In genomic region chr12:31301311-31301710, GRCh38 we compare ENCODE assay signal across 18 cellular contexts. TPM values are rescaled to one million over a fixed set of nuclear protein-coding genes. Genes with fewer than 3 reads are reported as not detected.
DNase-seq lines count a peak whose midpoint lies in the region; ATAC-seq, FAIRE-seq and TF ChIP-seq lines count a peak whose summit lies in the region.
"Had no signal": no experiment of that assay in that cellular context is flagged by ENCODE, and none has a peak within 500 bp of the region (broad histone marks: within the 10 kb centered on the region; RNA-seq: fewer than 3 reads in every experiment).

No MANE protein-coding gene starts in this region.

- CTCF ChIA-PET in HepG2 (lab: Yijun Ruan, JAX; ENCODE audit: low intra/inter-chr PET ratio, low total read pairs) (no interaction called here), OCI-LY7 (lab: Charles Lee; ENCODE audit: unreplicated experiment) (no interaction called here)

- peaks cover 90% of the 10 kb centered on the region for H3K36me3 Mint-ChIP-seq in endodermal cell (ENCODE audit: low read depth)

- no peak for TF ChIP-seq CTCF in HepG2 (CRISPR knock-in tag; IDR thresholded peaks at IDR 0.05)
- no peak for TF ChIP-seq CTCF in right lobe of liver (IDR thresholded peaks at IDR 0.05)
- TF ChIP-seq CTCF in OCI-LY7 (conservative IDR thresholded peaks at IDR 0.05; ENCODE audit: low read length) = no peak
- TF ChIP-seq CTCF in endodermal cell (conservative IDR thresholded peaks at IDR 0.05) = no peak

- intact Hi-C loops in HepG2 (cut with micrococcal nuclease; ENCODE audit: unreplicated experiment) = no loop called here
- intact Hi-C loops in right lobe of liver (cut with DNase I) = no loop called here
- intact Hi-C loops in OCI-LY7 (cut with micrococcal nuclease; ENCODE audit: unreplicated experiment) = no loop called here

- TF ChIP-seq RAD21 in HepG2 (CRISPR knock-in tag; IDR thresholded peaks at IDR 0.05) = no peak

- H3K4me1 Mint-ChIP-seq in endodermal cell = peaks cover 61% of the 10 kb centered on the region

- 91% methylated on average over 2 of the region's 2 CpGs for WGBS in HepG2 (ENCODE audit: low lambda C conversion rate)
- 91% methylated on average over 2 of the region's 2 CpGs for WGBS in right lobe of liver (ENCODE audit: insufficient coverage, low coverage, low lambda C conversion rate, missing lambda C conversion rate)
- WGBS in endodermal cell (ENCODE audit: insufficient coverage in 1 of 2, insufficient read length in 1 of 2), 2 experiments = 82 to 87% methylated on average over 2 of the region's 2 CpGs

- H3K79me2 ChIP-seq in HepG2 (ENCODE audit: insufficient read depth, low read length) (peaks cover 92% of the 10 kb centered on the region), OCI-LY7 (ENCODE audit: insufficient read depth, low read depth, low read length) (peaks cover 79% of the 10 kb centered on the region)

- DNase-seq in HepG2 (ENCODE audit: low spot score) (no peak), right lobe of liver (no peak), OCI-LY7 (ENCODE audit: low spot score) (no peak), endodermal cell (no peak), mucosa of gallbladder (ENCODE audit: low spot score) (no peak), NCI-H2196 (lab: John Stamatoyannopoulos, UW; ENCODE audit: unreplicated experiment) (no peak)
- DNase-seq: AML-193; CD4-positive, CD25-positive, alpha-beta regulatory T cell; NCI-H1436; NCI-H2081; NCI-H226; NCI-H69; Peyer's patch; Right ventricle myocardium superior; SK-N-SH had no signal

- H3K9me3 ChIP-seq in HepG2 (ENCODE audit: low read length) (no peaks in the 10 kb centered on the region), right lobe of liver (no peaks in the 10 kb centered on the region), OCI-LY7 (ENCODE audit: low read length) (no peaks in the 10 kb centered on the region), endodermal cell (ENCODE audit: control insufficient read depth, low read length) (no peaks in the 10 kb centered on the region)
- H3K9me3 ChIP-seq: Peyer's patch, SK-N-SH had no signal

- H3K4me1 ChIP-seq in HepG2 (ENCODE audit: insufficient read depth, low read length) = peaks cover 21% of the 10 kb centered on the region
- no peaks in the 10 kb centered on the region for H3K4me1 ChIP-seq in right lobe of liver
- H3K4me1 ChIP-seq in OCI-LY7 (ENCODE audit: insufficient read depth, low read length, poor library complexity, severe bottlenecking) = no peaks in the 10 kb centered on the region
- peaks cover 27% of the 10 kb centered on the region for H3K4me1 ChIP-seq in endodermal cell (ENCODE audit: control insufficient read depth, insufficient read depth, low read length)
- H3K4me1 ChIP-seq: Peyer's patch had no signal

- H3K4me3 ChIP-seq in HepG2 (replicated peaks in 1 of 3; ENCODE audit: insufficient read depth in 1 of 3, low read depth in 2 of 3, low read length in 3 of 3) = no peak overlapping the region
- H3K4me3 ChIP-seq in right lobe of liver = no peak overlapping the region
- no peak overlapping the region for H3K4me3 ChIP-seq in OCI-LY7 (ENCODE audit: low read depth, low read length, poor library complexity, severe bottlenecking)
- peak overlapping the region; percentile 39 for H3K4me3 ChIP-seq in endodermal cell (ENCODE audit: low read length)
- H3K4me3 ChIP-seq: Peyer's patch had no signal

- no peak overlapping the region for H3K4me3 Mint-ChIP-seq in endodermal cell
- H3K4me3 Mint-ChIP-seq: CD4-positive, CD25-positive, alpha-beta regulatory T cell had no signal

- H4K20me1 ChIP-seq in HepG2 (ENCODE audit: insufficient read depth, low read length) = peaks cover 75% of the 10 kb centered on the region
- no peaks in the 10 kb centered on the region for H4K20me1 ChIP-seq in OCI-LY7 (ENCODE audit: insufficient read depth, low read length)

- TF ChIP-seq POLR2A in HepG2 (IDR thresholded peaks at IDR 0.05; ENCODE audit: insufficient read depth in 1 of 2, low read depth in 2 of 2, low read length in 2 of 2) (no peak), right lobe of liver (IDR thresholded peaks at IDR 0.05) (no peak)

- no peak overlapping the region for H3K9ac ChIP-seq in HepG2 (ENCODE audit: insufficient read depth, low read depth, low read length)
- no peak overlapping the region for H3K9ac ChIP-seq in endodermal cell (ENCODE audit: extremely low read depth, low read length, poor library complexity, severe bottlenecking)
- H3K9ac ChIP-seq: SK-N-SH had no signal

- ATAC-seq in HepG2 (no peak), right lobe of liver (no peak), HG02973 (IDR thresholded peaks at IDR 0.05; ENCODE audit: unreplicated experiment) (no peak)

- BruUV-seq in HepG2 (replicated peaks; lab: Mats Ljungman, UMichigan) (no TSS peak), OCI-LY7 (replicated peaks; lab: Mats Ljungman, UMichigan) (TSS peak; percentile 3)

- H3K9me2 ChIP-seq in OCI-LY7 (ENCODE audit: insufficient read depth, low read length) = no peaks in the 10 kb centered on the region
- H3K9me2 ChIP-seq: SK-N-SH had no signal

- H3K27me3 Mint-ChIP-seq in endodermal cell (ENCODE audit: insufficient read depth) = no peaks in the 10 kb centered on the region
- H3K27me3 Mint-ChIP-seq: CD4-positive, CD25-positive, alpha-beta regulatory T cell; IgD-negative memory B cell had no signal

- H3K36me3 ChIP-seq in HepG2 (replicated peaks in 1 of 2; ENCODE audit: control insufficient read depth in 1 of 2, insufficient read depth in 2 of 2, low read length in 2 of 2) (peaks cover 18 to 68% of the 10 kb centered on the region in 2 experiments), right lobe of liver (peaks cover 0 to 2% (median 0%) of the 10 kb centered on the region in 4 donors), OCI-LY7 (ENCODE audit: insufficient read depth, low read length) (peaks cover 93% of the 10 kb centered on the region), endodermal cell (ENCODE audit: control insufficient read depth, insufficient read depth, low read length) (peaks cover 81% of the 10 kb centered on the region)

- TF ChIP-seq EP300 in HepG2 (IDR thresholded peaks at IDR 0.05; ENCODE audit: low read depth in 2 of 2, low read length in 2 of 2) (no peak), HepG2 (CRISPR knock-in tag; IDR thresholded peaks at IDR 0.05; ENCODE audit: borderline replicate concordance) (no peak)

- H2AFZ ChIP-seq in HepG2 (ENCODE audit: low read length) (no peak overlapping the region), OCI-LY7 (ENCODE audit: low read length) (no peak overlapping the region)

- no peak overlapping the region for H3K27ac ChIP-seq in HepG2 (ENCODE audit: extremely low read length, insufficient read depth, low read length)
- H3K27ac ChIP-seq in right lobe of liver = no peak overlapping the region
- H3K27ac ChIP-seq in OCI-LY7 (ENCODE audit: low read depth, low read length, poor library complexity, severe bottlenecking) = no peak overlapping the region
- no peak overlapping the region for H3K27ac ChIP-seq in endodermal cell (ENCODE audit: low read depth, low read length)
- H3K27ac ChIP-seq: Peyer's patch had no signal

- H3K27me3 ChIP-seq in HepG2 (ENCODE audit: control insufficient read depth in 1 of 2, insufficient read depth in 2 of 2, low read length in 2 of 2) = no peaks in the 10 kb centered on the region
- no peaks in the 10 kb centered on the region for H3K27me3 ChIP-seq in right lobe of liver
- H3K27me3 ChIP-seq in endodermal cell (ENCODE audit: control insufficient read depth, insufficient read depth, low read length, poor library complexity, severe bottlenecking) = no peaks in the 10 kb centered on the region
- H3K27me3 ChIP-seq: Peyer's patch had no signal

- H3K27ac Mint-ChIP-seq in endodermal cell = peak overlapping the region; percentile 56

- in situ Hi-C loops in HepG2 (cut with HindIII; ENCODE audit: extremely low pct_ligation_motif_present, low pct_unique_long_range_greater_than_20kb) = no loop called here

- POLR2A ChIA-PET in HepG2 (lab: Yijun Ruan, JAX) = no interaction called here
- POLR2A ChIA-PET in OCI-LY7 (lab: Charles Lee) = interaction anchor here (1.3 to 1.6 kb wide), 2 partner anchors 10 to 35 kb away, joined by 3 to 7 read pairs; no protein-coding TSS in a partner anchor

- no peak overlapping the region for H3K4me2 ChIP-seq in HepG2 (ENCODE audit: low read depth, low read length)
- no peak overlapping the region for H3K4me2 ChIP-seq in OCI-LY7 (ENCODE audit: low read length)
- H3K4me2 ChIP-seq: SK-N-SH had no signal

- H3K9me3 Mint-ChIP-seq in endodermal cell = no peaks in the 10 kb centered on the region
- H3K9me3 Mint-ChIP-seq: IgD-negative memory B cell had no signal

- no peak for FAIRE-seq in HepG2 (lab: Jason Lieb, UNC)
- FAIRE-seq: H54 had no signal

TF ChIP-seq in HepG2, 621 proteins besides CTCF, POLR2A, EP300 and RAD21 (continues in another document):
- TF ChIP-seq ZNF44 (CRISPR knock-in tag; IDR thresholded peaks at IDR 0.05) (no peak), RBM22 (optimal IDR thresholded peaks at IDR 0.05; ENCODE audit: low read length) (peak; percentile 33)

RNA-seq across cellular contexts. Expression of gene SINHCAF, which starts 24.6 kb away (rescaled TPM):
- total RNA-seq in HepG2 (2016; rRNA removed; fragmentation: Illumina TruSeq; extraction: Trizol) = 97.8 and 132 TPM in 2 replicates
- 22.6 and 27.1 TPM in 2 replicates for total RNA-seq in HepG2 (2016; cell fraction: cytosol; rRNA removed; fragmentation: Illumina TruSeq; extraction: Trizol; ENCODE audit: low read depth)
- 99.7 and 134 TPM in 2 replicates for total RNA-seq in HepG2 (2016; cell fraction: insoluble cytoplasmic fraction; rRNA removed; fragmentation: Illumina TruSeq; extraction: Trizol)
- 62.6 and 68.2 TPM in 2 replicates for total RNA-seq in HepG2 (2016; cell fraction: membrane; rRNA removed; fragmentation: Illumina TruSeq; extraction: Trizol)
- 46.7 and 57.7 TPM in 2 replicates for total RNA-seq in HepG2 (2016; cell fraction: nucleus; rRNA removed; fragmentation: Illumina TruSeq; extraction: Trizol)
- 36.8 and 54.6 TPM in 2 replicates for polyA plus RNA-seq in HepG2 (2011; rRNA removed)
- 24.7 and 38.2 TPM in 2 replicates for polyA plus RNA-seq in HepG2 (2011; cell fraction: cytosol; rRNA removed)
- polyA plus RNA-seq in HepG2 (2011; cell fraction: nucleus; rRNA removed) = 17.1 and 19.0 TPM in 2 replicates
- 60.8 and 80.1 TPM in 2 replicates for polyA plus RNA-seq in HepG2 (2012)
- 8.1 and 9.8 TPM in 2 replicates for polyA plus RNA-seq in HepG2 (2016; cell fraction: cytosol; fragmentation: Illumina TruSeq; extraction: Trizol; ENCODE audit: low read depth)
- 133 and 138 TPM in 2 replicates for polyA plus RNA-seq in HepG2 (2016; cell fraction: insoluble cytoplasmic fraction; fragmentation: Illumina TruSeq; extraction: Trizol; ENCODE audit: low read depth)
- 34.0 and 34.6 TPM in 2 replicates for polyA plus RNA-seq in HepG2 (2016; cell fraction: membrane; fragmentation: Illumina TruSeq; extraction: Trizol; ENCODE audit: low read depth)
- polyA plus RNA-seq in HepG2 (2016; cell fraction: nucleus; fragmentation: Illumina TruSeq; extraction: Trizol; ENCODE audit: insufficient read depth, low read depth) = 59.8 and 60.8 TPM in 2 replicates
- polyA minus RNA-seq in HepG2 (2011; rRNA and poly(A)+ RNA removed; ENCODE audit: low replicate concordance) = 24.4 and 32.5 TPM in 2 replicates
- 51.2 and 59.7 TPM in 2 replicates for polyA minus RNA-seq in HepG2 (2011; cell fraction: cytosol; rRNA and poly(A)+ RNA removed)
- 68.4 and 72.5 TPM in 2 replicates for polyA minus RNA-seq in HepG2 (2011; cell fraction: nucleus; rRNA and poly(A)+ RNA removed)
- 10 to 100 TPM in 2 of 6 experiments, 1 to 10 TPM in 4; 1.6 to 21.9 (median 8.2) TPM for total RNA-seq in right lobe of liver
- 51.0 and 54.0 TPM in 2 replicates for total RNA-seq in OCI-LY7 (2014; rRNA removed; shearing (Covaris generic))
- 86.2 and 94.1 TPM in 2 replicates for total RNA-seq in OCI-LY7 (2022)
- 100 to 1,000 TPM; 323 to 779 TPM for total RNA-seq in endodermal cell
- 193 TPM for polyA plus RNA-seq in endodermal cell (2013, experiment 1 of 2)
- polyA plus RNA-seq in endodermal cell (2013, experiment 2 of 2) = 173 TPM
- total RNA-seq in mucosa of gallbladder = 73.3 TPM
